24 cellular contexts compared by ENCODE assay signal in genomic region chr16:67786491-67786890, GRCh38.
"Had no signal": no experiment of that assay in that cellular context is flagged by ENCODE, and none has a peak within 500 bp of the region (broad histone marks: within the 10 kb centered on the region; RNA-seq: fewer than 3 reads in every experiment).

No MANE protein-coding gene starts in this region.

- H3K9me3 ChIP-seq: body of pancreas, left ventricle myocardium inferior, neutrophil, ovary, right lobe of liver, uterus had no signal

- FAIRE-seq: frontal cortex had no signal

- ATAC-seq: activated T-cell treated with anti-CD3 and anti-CD28 coated beads, Interleukin-2, amount 50 U/mL, for 4 hours; body of pancreas; right lobe of liver; stimulated activated naive CD8-positive, alpha-beta T cell treated with anti-CD3 and anti-CD28 coated beads, Interleukin-15, amount 100 ng/mL, for 72 hours had no signal

- H3K27ac ChIP-seq: body of pancreas, cardiac muscle cell, coronary artery, dorsolateral prefrontal cortex, left ventricle myocardium inferior, neutrophil, ovary, right lobe of liver, uterus had no signal

- DNase-seq: activated CD4-positive, alpha-beta memory T cell treated with anti-CD3 and anti-CD28 coated beads, Interleukin-2, amount 10 ng/mL, durations not matched to agents 7 days and 5 days; activated CD4-positive, alpha-beta T cell treated with anti-CD3 and anti-CD28 coated beads for 1 hour; activated CD4-positive, alpha-beta T cell treated with anti-CD3 and anti-CD28 coated beads, Interleukin-2, amount 10 ng/mL, durations not matched to agents 7 days and 5 days; activated effector memory CD4-positive, alpha-beta T cell treated with Interleukin-2 at 50 U/mL for 16 hours; activated naive CD4-positive, alpha-beta T cell treated with Interleukin-2 at 50 U/mL for 16 hours; activated T-cell treated with anti-CD3 and anti-CD28 coated beads, Interleukin-2, amount 50 U/mL, for 4 hours; anterior cingulate cortex; body of pancreas; dorsolateral prefrontal cortex; effector memory CD4-positive, alpha-beta T cell; islet precursor cell; left ventricle myocardium inferior; ovary; right lobe of liver; stimulated activated CD4-positive, alpha-beta T cell treated with anti-CD3 and anti-CD28 coated beads, Interleukin-2, amount 100 ng/mL, for 48 hours; stimulated activated naive CD8-positive, alpha-beta T cell treated with anti-CD3 and anti-CD28 coated beads, Interleukin-15, amount 100 ng/mL, for 72 hours; substantia nigra; T1000; uterus had no signal

- H3K36me3 ChIP-seq: cardiac muscle cell, left ventricle myocardium inferior, neutrophil, ovary, right lobe of liver, uterus had no signal

- H3K27me3 ChIP-seq: body of pancreas, dorsolateral prefrontal cortex, neutrophil, ovary, right lobe of liver, uterus had no signal

- H3K4me3 ChIP-seq: body of pancreas, cardiac muscle cell, coronary artery, dorsolateral prefrontal cortex, left ventricle myocardium inferior, lung, ovary, right lobe of liver, uterus had no signal

- H3K4me1 ChIP-seq: uterus had no signal
